ENCODE assay signal across 8 cellular contexts in the genomic region with DNA sequence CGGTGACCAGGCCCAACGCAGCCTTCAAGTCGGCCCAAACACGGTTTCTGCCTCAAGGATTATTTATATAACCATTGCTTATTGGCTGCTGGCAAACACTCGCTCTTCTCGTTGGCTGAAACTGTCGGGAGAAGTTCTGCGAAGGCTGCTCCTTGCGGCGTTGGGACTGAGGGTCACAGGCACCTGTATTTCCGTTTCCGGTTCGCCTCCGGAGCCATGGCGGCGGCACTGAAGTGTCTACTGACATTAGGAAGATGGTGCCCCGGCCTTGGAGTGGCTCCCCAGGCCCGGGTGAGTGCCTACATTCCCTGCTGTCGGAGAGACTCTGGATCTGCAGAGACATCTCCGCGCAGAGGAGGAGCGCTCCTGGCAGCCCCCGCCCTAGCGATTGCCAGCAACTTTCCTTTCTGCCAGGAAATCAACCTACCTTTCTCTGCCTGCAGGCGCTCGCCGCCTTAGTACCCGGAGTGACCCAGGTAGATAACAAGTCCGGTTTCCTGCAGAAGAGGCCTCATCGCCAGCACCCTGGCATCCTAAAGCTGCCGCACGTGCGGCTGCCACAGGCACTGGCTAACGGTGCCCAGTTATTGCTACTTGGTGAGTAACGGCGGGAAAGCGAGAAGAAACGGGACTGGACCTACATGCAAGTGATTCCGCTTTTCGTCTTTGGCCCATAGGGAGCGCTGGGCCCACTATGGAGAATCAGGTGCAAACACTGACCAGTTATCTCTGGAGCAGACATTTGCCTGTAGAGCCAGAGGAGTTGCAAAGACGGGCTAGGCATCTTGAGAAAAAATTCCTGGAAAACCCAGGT. TPM values are rescaled to one million over a fixed set of nuclear protein-coding genes. Genes with fewer than 3 reads are reported as not detected.
DNase-seq lines count a peak whose midpoint lies in the region; TF ChIP-seq lines count a peak whose summit lies in the region.

TSS of gene METTL17 (plus strand) at position 194 of the 814 bp plus-strand sequence. CDS start at position 217, 23 bp downstream.

- H3K4me1 Mint-ChIP-seq in Caco-2 (ENCODE audit: low read depth, unreplicated experiment), result peaks cover 6% of the 10 kb centered on the region

- peaks cover 14% of the 10 kb centered on the region for H3K79me1 ChIP-seq in mesenchymal stem cell (replicated peaks; ENCODE audit: low read length, poor library complexity, severe bottlenecking)

- H3K4me2 ChIP-seq in mesenchymal stem cell (ENCODE audit: low read length, poor library complexity, severe bottlenecking), result peak within 1 kb of the TSS; percentile 74

- H3K4me1 ChIP-seq in Caco-2 (peaks cover 19% of the 10 kb centered on the region), endocrine pancreas (ENCODE audit: control insufficient read depth, insufficient read depth, low read length) (no peaks in the 10 kb centered on the region), mesenchymal stem cell (ENCODE audit: control insufficient read depth, insufficient read depth, low read depth, low read length) (peaks cover 14% of the 10 kb centered on the region)

- peak within 1 kb of the TSS; percentile 84 for H3K27ac ChIP-seq in mesenchymal stem cell (ENCODE audit: low read length, poor library complexity, severe bottlenecking)

- peak within 1 kb of the TSS; percentile 76 for H4K91ac ChIP-seq in mesenchymal stem cell (ENCODE audit: low read length)

- peak within 1 kb of the TSS in 1 of 2 experiments; percentile 55 for H3K23ac ChIP-seq in mesenchymal stem cell (ENCODE audit: low read length in 2 of 2)

- H2AK5ac ChIP-seq in mesenchymal stem cell (ENCODE audit: low read length, severe bottlenecking), result peak within 1 kb of the TSS; percentile 24

- H3K27ac Mint-ChIP-seq in Caco-2 (ENCODE audit: unreplicated experiment), result peak within 1 kb of the TSS; percentile 33

- intact Hi-C loops in Caco-2 (cut with micrococcal nuclease; ENCODE audit: unreplicated experiment), result loop anchor here (1.0 kb wide), 3 partner anchors 13 to 50 kb away; no protein-coding TSS in a partner anchor

- H2BK5ac ChIP-seq in mesenchymal stem cell (ENCODE audit: low read depth, low read length, poor library complexity, severe bottlenecking), result no peak within 1 kb of the TSS

- peak within 1 kb of the TSS; percentile 71 for H3K4me3 Mint-ChIP-seq in Caco-2 (ENCODE audit: unreplicated experiment)

- no peak within 1 kb of the TSS for H3K9ac ChIP-seq in endocrine pancreas (ENCODE audit: control insufficient read depth, insufficient read depth, low read length)
- peak within 1 kb of the TSS; percentile 92 for H3K9ac ChIP-seq in mesenchymal stem cell (ENCODE audit: low read length)

- H3K9me3 Mint-ChIP-seq in Caco-2 (ENCODE audit: unreplicated experiment), result no peaks in the 10 kb centered on the region

- H3K4ac ChIP-seq in mesenchymal stem cell (ENCODE audit: low read depth in 1 of 2, low read length in 2 of 2), result peak within 1 kb of the TSS; percentile 54 to 84

- TF ChIP-seq CTCF in Caco-2 (IDR thresholded peaks at IDR 0.05; ENCODE audit: insufficient read depth in 1 of 2, low read depth in 1 of 2, low read length in 1 of 2, severe bottlenecking in 1 of 2, unreplicated experiment in 1 of 2) (peak in 1 of 2 experiments; percentile 52), GM20000 (IDR thresholded peaks at IDR 0.05; ENCODE audit: extremely low read depth, missing control alignments) (no peak)

- peak within 1 kb of the TSS; percentile 89 for H2BK120ac ChIP-seq in mesenchymal stem cell (ENCODE audit: low read depth, low read length)

- under 1% methylated on average over 42 of the region's 42 CpGs for WGBS in mesenchymal stem cell

- H3K9me3 ChIP-seq in Caco-2, result no peaks in the 10 kb centered on the region
- no peaks in the 10 kb centered on the region for H3K9me3 ChIP-seq in endocrine pancreas (ENCODE audit: control insufficient read depth, low read length)
- no peaks in the 10 kb centered on the region for H3K9me3 ChIP-seq in mesenchymal stem cell (ENCODE audit: control insufficient read depth, low read length)

- peaks cover 3% of the 10 kb centered on the region for H3K36me3 ChIP-seq in Caco-2 (ENCODE audit: control insufficient read depth, insufficient read depth, low read length)
- no peaks in the 10 kb centered on the region for H3K36me3 ChIP-seq in endocrine pancreas (ENCODE audit: control insufficient read depth, insufficient read depth, low read length)
- H3K36me3 ChIP-seq in mesenchymal stem cell (ENCODE audit: control insufficient read depth in 1 of 2, insufficient read depth in 2 of 2, low read depth in 1 of 2, low read length in 2 of 2), result peaks cover 10 to 34% of the 10 kb centered on the region in 2 experiments

- peak within 1 kb of the TSS; percentile 34 to 91 for H3K18ac ChIP-seq in mesenchymal stem cell (ENCODE audit: low read depth in 1 of 2, low read length in 2 of 2)

- TSS peak; percentile 60 for BruUV-seq in Caco-2 (replicated peaks; lab: Mats Ljungman, UMichigan)

- peaks cover 41% of the 10 kb centered on the region for H3K36me3 Mint-ChIP-seq in Caco-2 (ENCODE audit: insufficient read depth, unreplicated experiment)

- peak within 1 kb of the TSS in 1 of 2 experiments; percentile 69 for H3K14ac ChIP-seq in mesenchymal stem cell (ENCODE audit: low read length in 2 of 2)

- H3K4me3 ChIP-seq in Caco-2 (ENCODE audit: low read depth, low read length) (peak within 1 kb of the TSS; percentile 65), endocrine pancreas (ENCODE audit: control insufficient read depth, insufficient read depth, low read length) (peak within 1 kb of the TSS; percentile 62), mesenchymal stem cell (ENCODE audit: insufficient read depth in 1 of 2, low read depth in 1 of 2, low read length in 2 of 2) (peak within 1 kb of the TSS; percentile 89 to 100)

- H4K8ac ChIP-seq in mesenchymal stem cell (ENCODE audit: low read length), result peak within 1 kb of the TSS; percentile 83

- peak within 1 kb of the TSS; percentile 17 to 34 for H2BK12ac ChIP-seq in mesenchymal stem cell (ENCODE audit: low read length in 2 of 2)

- no peaks in the 10 kb centered on the region for H3K27me3 Mint-ChIP-seq in Caco-2 (ENCODE audit: insufficient read depth, unreplicated experiment)

- peak; percentile 91 to 95 for DNase-seq in Caco-2
- DNase-seq in GM20000 (ENCODE audit: low spot score), result peak; percentile 87
- DNase-seq in HT-29 (ENCODE audit: low spot score), result peak; percentile 87
- peak; percentile 96 for DNase-seq in NOMO-1 treated with dmso at 0.1 percent for 144 hours (lab: John Stamatoyannopoulos, UW; ENCODE audit: unreplicated experiment)
- peak; percentile 66 to 75 (median 70) for DNase-seq in activated CD8-positive, alpha-beta memory T cell treated with anti-CD3 and anti-CD28 coated beads for 48 hours (ENCODE audit: low read depth in 2 of 3, low spot score in 2 of 3)
- peak; percentile 98 for DNase-seq in mesenchymal stem cell
- peak; percentile 70 for DNase-seq in stimulated activated CD8-positive, alpha-beta memory T cell treated with anti-CD3 and anti-CD28 coated beads, Interleukin-12 subunit alpha, Interleukin-12 subunit beta, amount 100 ng/mL, for 4 hours (ENCODE audit: low read depth)

- H2AFZ ChIP-seq in mesenchymal stem cell (ENCODE audit: low read depth, low read length), result peak within 1 kb of the TSS; percentile 83

- peak within 1 kb of the TSS; percentile 91 for H2BK15ac ChIP-seq in mesenchymal stem cell (ENCODE audit: low read depth, poor library complexity, severe bottlenecking)

- H3K27me3 ChIP-seq in Caco-2 (replicated peaks; ENCODE audit: control insufficient read depth, insufficient read depth, low read length) (no peaks in the 10 kb centered on the region), endocrine pancreas (ENCODE audit: control insufficient read depth, insufficient read depth, low read length) (no peaks in the 10 kb centered on the region), mesenchymal stem cell (ENCODE audit: control insufficient read depth in 1 of 2, insufficient read depth in 1 of 2, low read length in 2 of 2) (no peaks in the 10 kb centered on the region)

- POLR2A ChIA-PET in Caco-2 (lab: Charles Lee), result no interaction called here

- CTCF ChIA-PET in Caco-2 (lab: Charles Lee), result no interaction called here

RNA-seq across cellular contexts. Expression of gene METTL17, which starts in this region (rescaled TPM):
- 78.8 and 80.5 TPM in 2 replicates for total RNA-seq in Caco-2 (2022)
- total RNA-seq in HT-29 (2014; rRNA removed; shearing (Covaris generic)), result 47.1 and 49.6 TPM in 2 replicates
- polyA plus RNA-seq in mesenchymal stem cell (2013, experiment 1 of 2), result 40.0 TPM
- 40.5 TPM for polyA plus RNA-seq in mesenchymal stem cell (2013, experiment 2 of 2)

Comparison
In these comparisons a context has a peak if more than half of its experiments do, and no peak if none do; other contexts are left out.
1. Peak in every context shown above with its lines: DNase-seq, H3K4me3 ChIP-seq and H3K27ac ChIP-seq.